Comparison of ENCODE assay signal across 18 cellular contexts in genomic region chr10:86707505-86707904, GRCh38. TPM values are rescaled to one million over a fixed set of nuclear protein-coding genes. Genes with fewer than 3 reads are reported as not detected.
DNase-seq lines count a peak whose midpoint lies in the region; ATAC-seq lines count a peak whose summit lies in the region.
"Had no signal": no experiment of that assay in that cellular context is flagged by ENCODE, and none has a peak within 500 bp of the region (broad histone marks: within the 10 kb centered on the region; RNA-seq: fewer than 3 reads in every experiment).

No MANE protein-coding gene starts in this region.

- H3K36me3 ChIP-seq in H7 (replicated peaks; ENCODE audit: control insufficient read depth, insufficient read depth, low read length) (no peaks in the 10 kb centered on the region), mesendoderm (ENCODE audit: control insufficient read depth, insufficient read depth, low read length) (no peaks in the 10 kb centered on the region), skeletal muscle tissue (ENCODE audit: control insufficient read depth in 3 of 3, insufficient read depth in 3 of 3, low read length in 3 of 3) (peaks cover 50 to 57% (median 50%) of the 10 kb centered on the region in 3 donors), SJCRH30 (no peaks in the 10 kb centered on the region)

- H3K9ac ChIP-seq in mesendoderm (ENCODE audit: low read length) (no peak overlapping the region), skeletal muscle tissue (ENCODE audit: low read depth in 1 of 3, low read length in 3 of 3) (peak overlapping the region in 2 of 3 donors; percentile 12 to 64)
- H3K9ac ChIP-seq: KMS-11 had no signal

- H3K4me2 ChIP-seq in mesendoderm (ENCODE audit: low read length), result no peak overlapping the region
- H3K4me2 ChIP-seq: KMS-11 had no signal

- no peaks in the 10 kb centered on the region for H3K79me1 ChIP-seq in mesendoderm (ENCODE audit: low read length)

- H3K4me3 ChIP-seq in H7 (ENCODE audit: insufficient read depth, low read depth, low read length) (no peak overlapping the region), mesendoderm (ENCODE audit: low read length) (no peak overlapping the region), skeletal muscle tissue (ENCODE audit: low read length in 3 of 3) (peak overlapping the region in 1 of 3 donors; percentile 45), SJCRH30 (no peak overlapping the region)

- H3K79me2 ChIP-seq in mesendoderm (ENCODE audit: control insufficient read depth, insufficient read depth, low read length), result no peaks in the 10 kb centered on the region

- H2BK5ac ChIP-seq in mesendoderm (ENCODE audit: low read length), result no peak overlapping the region

- no peak overlapping the region for H3K23ac ChIP-seq in mesendoderm (ENCODE audit: low read length)

- no peak overlapping the region for H3K4ac ChIP-seq in mesendoderm (ENCODE audit: low read depth, low read length)

- no peaks in the 10 kb centered on the region for H3K9me3 ChIP-seq in skeletal muscle tissue (ENCODE audit: control insufficient read depth in 3 of 3, low read length in 3 of 3)
- H3K9me3 ChIP-seq in SJCRH30 (replicated peaks), result no peaks in the 10 kb centered on the region

- H2BK15ac ChIP-seq in mesendoderm (replicated peaks; ENCODE audit: low read depth), result no peak overlapping the region

- H3K4me1 ChIP-seq in mesendoderm (ENCODE audit: control insufficient read depth, low read depth, low read length), result peaks cover 9% of the 10 kb centered on the region
- H3K4me1 ChIP-seq in skeletal muscle tissue (ENCODE audit: control insufficient read depth in 3 of 3, insufficient read depth in 3 of 3, low read length in 3 of 3), result peaks cover 33 to 81% (median 77%) of the 10 kb centered on the region in 3 donors
- H3K4me1 ChIP-seq in SJCRH30, result peaks cover 2% of the 10 kb centered on the region; the same call in 1 of the 2 replicates

- no peak for ATAC-seq in HG02973 (IDR thresholded peaks at IDR 0.05; ENCODE audit: unreplicated experiment)

- no peak overlapping the region for H4K5ac ChIP-seq in mesendoderm (ENCODE audit: low read length)

- H3K27me3 ChIP-seq in H7 (ENCODE audit: control insufficient read depth, insufficient read depth, low read length), result no peaks in the 10 kb centered on the region
- H3K27me3 ChIP-seq in mesendoderm (ENCODE audit: insufficient read depth, low read length, poor library complexity), result no peaks in the 10 kb centered on the region
- H3K27me3 ChIP-seq in skeletal muscle tissue (ENCODE audit: control insufficient read depth in 3 of 3, insufficient read depth in 3 of 3, low read length in 3 of 3), result no peaks in the 10 kb centered on the region
- no peaks in the 10 kb centered on the region for H3K27me3 ChIP-seq in SJCRH30

- no peak overlapping the region for H3K56ac ChIP-seq in mesendoderm (ENCODE audit: low read length)

- DNase-seq in H7 (peak; percentile 71), ecto neural progenitor cell (ENCODE audit: low spot score) (peak; percentile 42), mesendoderm (peak; percentile 43), SJCRH30 (no peak), mucosa of gallbladder (ENCODE audit: low spot score) (no peak), amygdala (lab: John Stamatoyannopoulos, UW) (no peak)
- DNase-seq: COR-L47, DMS153, H9, NCI-H1436, NCI-H2029, NCI-H2171, NCI-H748 treated with DMSO at 0.1 percent for 48 hours had no signal

- no peak overlapping the region for H2BK120ac ChIP-seq in mesendoderm (ENCODE audit: low read depth, low read length)

- no peak overlapping the region for H4K8ac ChIP-seq in mesendoderm (ENCODE audit: low read depth, low read length)

- WGBS in mesendoderm (ENCODE audit: extremely low coverage, insufficient coverage, low lambda C conversion rate), result no CpG with 5 or more reads among the region's 4 CpGs

- no peak overlapping the region for H2AK5ac ChIP-seq in mesendoderm (ENCODE audit: low read length)

- H3K27ac ChIP-seq in mesendoderm (ENCODE audit: low read depth, low read length) (no peak overlapping the region), skeletal muscle tissue (ENCODE audit: low read depth, low read length) (peak overlapping the region; percentile 38), SJCRH30 (no peak overlapping the region)
- H3K27ac ChIP-seq: KMS-11, RWPE1 had no signal

- no peak overlapping the region for H3K18ac ChIP-seq in mesendoderm (ENCODE audit: low read length)

RNA-seq across cellular contexts. Expression of gene LDB3, which starts 39.2 kb away (rescaled TPM):
- 0.03 and 0.30 TPM in 2 replicates for total RNA-seq in H7 (2014; rRNA removed; shearing (Covaris generic))
- polyA plus RNA-seq in mesendoderm (2013, experiment 1 of 2), result 0.51 TPM
- 0.59 TPM for polyA plus RNA-seq in mesendoderm (2013, experiment 2 of 2)
- total RNA-seq in skeletal muscle tissue (87.7 TPM), mucosa of gallbladder (4.9 TPM)
- 0.53 and 0.59 TPM in 2 replicates for total RNA-seq in SJCRH30 (2014; rRNA removed; shearing (Covaris generic))

RNA-seq across cellular contexts. Expression of gene BMPR1A, which starts 48.9 kb away (rescaled TPM):
- 86.5 and 99.3 TPM in 2 replicates for total RNA-seq in H7 (2014; rRNA removed; shearing (Covaris generic))
- polyA plus RNA-seq in mesendoderm (2013, experiment 1 of 2), result 72.9 TPM
- polyA plus RNA-seq in mesendoderm (2013, experiment 2 of 2), result 74.8 TPM
- total RNA-seq in skeletal muscle tissue (42.3 TPM), mucosa of gallbladder (55.3 TPM)
- 28.7 and 36.3 TPM in 2 replicates for total RNA-seq in SJCRH30 (2014; rRNA removed; shearing (Covaris generic))

RNA-seq across cellular contexts. Expression of gene OPN4, which starts 53.2 kb away (rescaled TPM):
- not detected in 2 replicates for total RNA-seq in H7 (2014; rRNA removed; shearing (Covaris generic))
- not detected for polyA plus RNA-seq in mesendoderm (2013, experiment 1 of 2)
- not detected for polyA plus RNA-seq in mesendoderm (2013, experiment 2 of 2)
- total RNA-seq in skeletal muscle tissue (not detected), mucosa of gallbladder (not detected)
- total RNA-seq in SJCRH30 (2014; rRNA removed; shearing (Covaris generic)), result not detected in 2 replicates
- total RNA-seq: H9, NCI-H460 had no signal

Comparison
In these comparisons a context has a peak if more than half of its experiments do, and no peak if none do; other contexts are left out.
1. DNase-seq: peak in H7 (single experiment), ecto neural progenitor cell (single experiment) and mesendoderm (single experiment); none in SJCRH30 (0 of 2), mucosa of gallbladder (single experiment) and amygdala (0 of 56).
2. RNA of gene LDB3, which starts 39.2 kb away (total RNA-seq): 87.7 TPM in skeletal muscle tissue (single experiment); 4.9 TPM in mucosa of gallbladder (single experiment), 0.53 to 0.59 TPM in SJCRH30 and 0.03 to 0.30 TPM in H7; every median in the first group is over 10 times any median in the second.